ENCODE assay signal across 9 cellular contexts in genomic region chr22:29202231-29203192, GRCh38. TPM values are rescaled to one million over a fixed set of nuclear protein-coding genes. Genes with fewer than 3 reads are reported as not detected.
A peak's percentile ranks its signal among the peaks of the same experiment; 100 is the strongest.
DNase-seq lines count a peak whose midpoint lies in the region; ATAC-seq, FAIRE-seq and TF ChIP-seq lines count a peak whose summit lies in the region.
"Had no signal": no experiment of that assay in that cellular context is flagged by ENCODE, and none has a peak within 500 bp of the region (broad histone marks: within the 10 kb centered on the region; RNA-seq: fewer than 3 reads in every experiment).

No MANE protein-coding gene starts in this region.

- DNase-seq in D721Med (ENCODE audit: insufficient read length, low spot score): no peak
- DNase-seq in T-helper 2 cell treated with Interferon-gamma antibody and Interleukin-4, amounts not matched to agents 5 μg/mL and 100 μg/mL, for 36 hours (ENCODE audit: low spot score): peak; percentile 75
- DNase-seq in mammary epithelial cell: no peak
- DNase-seq in mesenchymal stem cell: peak; percentile 82
- peak; percentile 84 for DNase-seq in stimulated activated naive CD8-positive, alpha-beta T cell treated with anti-CD3 and anti-CD28 coated beads, Interleukin-15, Interleukin-2, amounts not matched to agents 100 U/mL and 50 U/mL, for 24 hours
- DNase-seq in NCI-H510A (lab: John Stamatoyannopoulos, UW): no peak

- H3K27ac ChIP-seq in mammary epithelial cell (ENCODE audit: insufficient read depth, low read depth, low read length): no peak overlapping the region
- H3K27ac ChIP-seq in mesenchymal stem cell (ENCODE audit: low read length, poor library complexity, severe bottlenecking): no peak overlapping the region

- H3K36me3 ChIP-seq in mammary epithelial cell (ENCODE audit: insufficient read depth, low read length) (no peaks in the 10 kb centered on the region), mesenchymal stem cell (ENCODE audit: control insufficient read depth in 1 of 2, insufficient read depth in 2 of 2, low read depth in 1 of 2, low read length in 2 of 2) (no peaks in the 10 kb centered on the region)

- peak overlapping the region; percentile 91 for H4K91ac ChIP-seq in mesenchymal stem cell (ENCODE audit: low read length)

- no peaks in the 10 kb centered on the region for H3K79me2 ChIP-seq in mammary epithelial cell (ENCODE audit: insufficient read depth, low read length)

- H3K4me3 Mint-ChIP-seq in T-helper 2 cell treated with Interferon-gamma antibody and Interleukin-4, amounts not matched to agents 5 μg/mL and 100 μg/mL, for 36 hours: peak overlapping the region; percentile 66
- H3K4me3 Mint-ChIP-seq: activated naive CD4-positive, alpha-beta T cell treated with anti-CD3 and anti-CD28 coated beads, Interleukin-2, amount 50 U/mL, for 24 hours had no signal

- H3K79me1 ChIP-seq in mesenchymal stem cell (replicated peaks; ENCODE audit: low read length, poor library complexity, severe bottlenecking): no peaks in the 10 kb centered on the region

- WGBS in mammary epithelial cell (ENCODE audit: low coverage, missing lambda C conversion rate): 68% methylated on average over 18 of the region's 23 CpGs
- WGBS in mesenchymal stem cell: 20% methylated on average over 23 of the region's 23 CpGs

- H3K36me3 Mint-ChIP-seq in T-helper 2 cell treated with Interferon-gamma antibody and Interleukin-4, amounts not matched to agents 5 μg/mL and 100 μg/mL, for 36 hours (ENCODE audit: low read depth): no peaks in the 10 kb centered on the region
- H3K36me3 Mint-ChIP-seq: activated naive CD4-positive, alpha-beta T cell treated with anti-CD3 and anti-CD28 coated beads, Interleukin-2, amount 50 U/mL, for 24 hours had no signal

- ATAC-seq in GM19372 (IDR thresholded peaks at IDR 0.05; ENCODE audit: low read depth, unreplicated experiment) (peak; percentile 66), HG03469 (IDR thresholded peaks at IDR 0.05; ENCODE audit: unreplicated experiment) (peak; percentile 34)
- ATAC-seq in stimulated activated naive CD8-positive, alpha-beta T cell treated with anti-CD3 and anti-CD28 coated beads, Interleukin-15, Interleukin-2, amounts not matched to agents 100 U/mL and 50 U/mL, for 24 hours: peak; percentile 90

- H3K27ac Mint-ChIP-seq in T-helper 2 cell treated with Interferon-gamma antibody and Interleukin-4, amounts not matched to agents 5 μg/mL and 100 μg/mL, for 36 hours: peak overlapping the region; percentile 76
- H3K27ac Mint-ChIP-seq: activated naive CD4-positive, alpha-beta T cell treated with anti-CD3 and anti-CD28 coated beads, Interleukin-2, amount 50 U/mL, for 24 hours had no signal

- peak; percentile 43 for TF ChIP-seq CTCF in D721Med (IDR thresholded peaks at IDR 0.05; ENCODE audit: insufficient read depth, missing control alignments)
- TF ChIP-seq CTCF in mammary epithelial cell (conservative IDR thresholded peaks at IDR 0.05 in 1 of 2, IDR thresholded peaks at IDR 0.05 in 1 of 2; ENCODE audit: extremely low read depth in 1 of 2, insufficient read depth in 1 of 2, low read depth in 1 of 2, low read length in 2 of 2): peak; percentile 8 to 41

- no peak overlapping the region for H2BK5ac ChIP-seq in mesenchymal stem cell (ENCODE audit: low read depth, low read length, poor library complexity, severe bottlenecking)

- peaks cover 37% of the 10 kb centered on the region for H3K27me3 Mint-ChIP-seq in T-helper 2 cell treated with Interferon-gamma antibody and Interleukin-4, amounts not matched to agents 5 μg/mL and 100 μg/mL, for 36 hours (ENCODE audit: low read depth)

- H2BK15ac ChIP-seq in mesenchymal stem cell (ENCODE audit: low read depth, poor library complexity, severe bottlenecking): peak overlapping the region; percentile 21

- no peak overlapping the region for H3K23ac ChIP-seq in mesenchymal stem cell (ENCODE audit: low read length in 2 of 2)

- CTCF ChIA-PET in mammary epithelial cell (lab: Charles Lee; ENCODE audit: low non-redundant PET): no interaction called here

- H3K18ac ChIP-seq in mesenchymal stem cell (ENCODE audit: low read depth in 1 of 2, low read length in 2 of 2): peak overlapping the region; percentile 67 to 87

- H3K27me3 ChIP-seq in mammary epithelial cell (ENCODE audit: insufficient read depth, low read length) (peaks cover 12% of the 10 kb centered on the region), mesenchymal stem cell (ENCODE audit: control insufficient read depth in 1 of 2, insufficient read depth in 1 of 2, low read length in 2 of 2) (peaks cover 30 to 45% of the 10 kb centered on the region in 2 experiments)

- peak overlapping the region; percentile 78 for H2BK120ac ChIP-seq in mesenchymal stem cell (ENCODE audit: low read depth, low read length)

- H3K4me3 ChIP-seq in mammary epithelial cell (replicated peaks in 1 of 3; ENCODE audit: insufficient read depth in 1 of 3, low read depth in 2 of 3, low read length in 3 of 3) (no peak overlapping the region), mesenchymal stem cell (ENCODE audit: insufficient read depth in 1 of 2, low read depth in 1 of 2, low read length in 2 of 2) (no peak overlapping the region)

- no peak overlapping the region for H2AFZ ChIP-seq in mammary epithelial cell (ENCODE audit: low read depth, low read length)
- H2AFZ ChIP-seq in mesenchymal stem cell (ENCODE audit: low read depth, low read length): peak overlapping the region; percentile 68

- intact Hi-C loops in mammary epithelial cell (cut with micrococcal nuclease): no loop called here

- H4K8ac ChIP-seq in mesenchymal stem cell (ENCODE audit: low read length): peak overlapping the region; percentile 98

- H3K4me1 Mint-ChIP-seq in T-helper 2 cell treated with Interferon-gamma antibody and Interleukin-4, amounts not matched to agents 5 μg/mL and 100 μg/mL, for 36 hours (ENCODE audit: low read depth): peaks cover 29% of the 10 kb centered on the region

- no peak overlapping the region for H2AK5ac ChIP-seq in mesenchymal stem cell (ENCODE audit: low read length, severe bottlenecking)

- dilution Hi-C loops in mammary epithelial cell (cut with HindIII; ENCODE audit: low sequenced_read_pairs): no loop called here

- H3K4ac ChIP-seq in mesenchymal stem cell (ENCODE audit: low read depth in 1 of 2, low read length in 2 of 2): peak overlapping the region; percentile 81 to 93

- H3K9me3 ChIP-seq in mammary epithelial cell (replicated peaks; ENCODE audit: insufficient read depth, low read length): no peaks in the 10 kb centered on the region
- H3K9me3 ChIP-seq in mesenchymal stem cell (ENCODE audit: control insufficient read depth, low read length): no peaks in the 10 kb centered on the region

- H4K20me1 ChIP-seq in mammary epithelial cell (ENCODE audit: insufficient read depth, low read length): no peaks in the 10 kb centered on the region

- peaks cover 3% of the 10 kb centered on the region for H3K4me1 ChIP-seq in mammary epithelial cell (ENCODE audit: insufficient read depth, low read length)
- H3K4me1 ChIP-seq in mesenchymal stem cell (ENCODE audit: control insufficient read depth, insufficient read depth, low read depth, low read length): peaks cover 6% of the 10 kb centered on the region

- H3K14ac ChIP-seq in mesenchymal stem cell (ENCODE audit: low read length in 2 of 2): peak overlapping the region in 1 of 2 experiments; percentile 88

- FAIRE-seq in D721Med (lab: Jason Lieb, UNC): no peak

- in situ Hi-C loops in mammary epithelial cell (cut with MboI; ENCODE audit: low sequenced_read_pairs in 2 of 2): no loop called here

- H2BK12ac ChIP-seq in mesenchymal stem cell (ENCODE audit: low read length in 2 of 2): peak overlapping the region in 1 of 2 experiments; percentile 88

- H3K9ac ChIP-seq in mammary epithelial cell (ENCODE audit: insufficient read depth, low read length) (no peak overlapping the region), mesenchymal stem cell (ENCODE audit: low read length) (no peak overlapping the region)

- no peak overlapping the region for H3K4me2 ChIP-seq in mammary epithelial cell (ENCODE audit: insufficient read depth, low read depth, low read length)
- H3K4me2 ChIP-seq in mesenchymal stem cell (ENCODE audit: low read length, poor library complexity, severe bottlenecking): no peak overlapping the region

- no TSS peak for BruUV-seq in mammary epithelial cell (replicated peaks; lab: Mats Ljungman, UMichigan)

- no peaks in the 10 kb centered on the region for H3K9me3 Mint-ChIP-seq in T-helper 2 cell treated with Interferon-gamma antibody and Interleukin-4, amounts not matched to agents 5 μg/mL and 100 μg/mL, for 36 hours
- H3K9me3 Mint-ChIP-seq: activated naive CD4-positive, alpha-beta T cell treated with anti-CD3 and anti-CD28 coated beads, Interleukin-2, amount 50 U/mL, for 24 hours had no signal

RNA-seq across cellular contexts. Expression of gene EMID1, which starts 3.2 kb away (rescaled TPM):
- total RNA-seq in mammary epithelial cell: under 1 TPM in 1 of 2 donors, not detected in 1; 0.67 TPM
- polyA plus RNA-seq in mammary epithelial cell: not detected
- not detected for polyA minus RNA-seq in mammary epithelial cell
- polyA plus RNA-seq in mesenchymal stem cell (2013, experiment 1 of 2): 8.9 TPM
- polyA plus RNA-seq in mesenchymal stem cell (2013, experiment 2 of 2): 9.0 TPM

Comparison
In these comparisons a context has a peak if more than half of its experiments do, and no peak if none do; other contexts are left out.
1. DNase-seq: peak in T-helper 2 cell treated with Interferon-gamma antibody and Interleukin-4, amounts not matched to agents 5 μg/mL and 100 μg/mL, for 36 hours (single experiment), mesenchymal stem cell (single experiment) and stimulated activated naive CD8-positive, alpha-beta T cell treated with anti-CD3 and anti-CD28 coated beads, Interleukin-15, Interleukin-2, amounts not matched to agents 100 U/mL and 50 U/mL, for 24 hours (single experiment); none in D721Med (single experiment), mammary epithelial cell (single experiment) and NCI-H510A (single experiment).
2. ATAC-seq: peak in every context shown above with its lines; median percentile 90 in stimulated activated naive CD8-positive, alpha-beta T cell treated with anti-CD3 and anti-CD28 coated beads, Interleukin-15, Interleukin-2, amounts not matched to agents 100 U/mL and 50 U/mL, for 24 hours; 66 in GM19372; 34 in HG03469.